In the genomic region with DNA sequence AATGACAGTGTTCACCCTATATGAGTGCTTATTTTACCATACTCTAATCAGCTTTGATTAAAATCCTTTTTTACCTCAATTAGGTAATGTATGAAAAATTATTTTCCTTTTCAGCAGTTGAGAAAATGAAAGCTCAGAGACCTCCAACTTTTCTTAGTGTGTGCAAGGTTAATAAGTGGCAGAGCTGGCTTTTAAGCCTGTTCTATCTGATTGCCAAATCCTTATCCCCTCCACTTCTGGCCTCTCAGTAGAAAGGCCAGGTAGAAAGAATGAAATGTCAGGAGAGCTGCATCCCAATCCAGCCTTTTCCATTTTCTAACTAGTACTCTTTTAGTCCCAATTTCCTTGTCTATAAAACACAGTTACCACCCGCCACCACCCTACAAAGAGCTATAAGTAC, we compare ENCODE assay signal across 8 cellular contexts.
"Had no signal": no experiment of that assay in that cellular context is flagged by ENCODE, and none has a peak within 500 bp of the region (broad histone marks: within the 10 kb centered on the region; RNA-seq: fewer than 3 reads in every experiment).

No MANE protein-coding gene starts in this region.

- FAIRE-seq: G401.6, GM12878, GM12891, GM12892, GM18507, GM19239 had no signal

- DNase-seq: GDM1, GF-D8 had no signal

- ATAC-seq: GM12878 had no signal

- H3K4me3 ChIP-seq: GM12878 had no signal
